ENCODE assay signal across 1 cellular context in the genomic region with DNA sequence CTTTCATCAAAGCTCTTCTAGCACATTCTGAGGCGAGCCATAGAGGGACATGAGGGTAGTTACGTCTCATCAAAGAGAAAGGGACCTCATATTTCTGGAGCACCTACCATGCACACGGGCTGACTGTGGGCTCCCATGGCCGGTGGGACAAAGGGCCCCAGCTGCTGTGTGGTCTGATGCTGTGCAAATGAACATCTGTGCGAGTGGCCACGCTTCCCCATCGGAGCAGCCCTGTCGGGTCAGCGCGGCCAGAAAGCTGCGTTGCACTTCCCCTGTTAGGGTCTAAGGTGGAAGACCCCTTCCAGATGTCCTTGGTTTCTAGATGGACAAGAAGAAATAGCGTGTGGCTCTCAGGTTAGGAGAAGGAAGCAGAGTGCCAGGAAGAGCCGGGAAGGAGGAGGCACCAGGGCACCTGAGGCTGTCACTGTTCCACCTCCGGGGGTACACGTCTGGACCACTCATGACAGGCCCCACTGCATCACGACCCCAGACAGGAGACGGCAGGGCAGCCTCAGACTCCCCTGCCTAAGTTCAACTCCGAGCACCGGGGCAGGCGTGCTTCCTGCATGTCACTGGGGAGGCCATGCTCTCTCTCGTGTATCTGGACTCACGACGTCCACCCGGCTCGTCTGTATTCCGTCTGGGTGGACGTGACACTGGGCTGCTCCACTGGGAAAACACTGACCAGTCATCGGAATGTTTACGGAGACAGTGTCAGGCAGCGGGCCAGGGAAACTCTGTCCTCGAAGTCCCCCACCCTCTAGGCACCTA.
TF ChIP-seq lines count a peak whose summit lies in the region.

No MANE protein-coding gene starts in this region.

TF ChIP-seq in IMR-90, 13 proteins besides CTCF, POLR2A, EP300 and RAD21:
- no peak for TF ChIP-seq MAFK (IDR thresholded peaks at IDR 0.05; ENCODE audit: low read depth, low read length)
- TF ChIP-seq, protein P1, sequence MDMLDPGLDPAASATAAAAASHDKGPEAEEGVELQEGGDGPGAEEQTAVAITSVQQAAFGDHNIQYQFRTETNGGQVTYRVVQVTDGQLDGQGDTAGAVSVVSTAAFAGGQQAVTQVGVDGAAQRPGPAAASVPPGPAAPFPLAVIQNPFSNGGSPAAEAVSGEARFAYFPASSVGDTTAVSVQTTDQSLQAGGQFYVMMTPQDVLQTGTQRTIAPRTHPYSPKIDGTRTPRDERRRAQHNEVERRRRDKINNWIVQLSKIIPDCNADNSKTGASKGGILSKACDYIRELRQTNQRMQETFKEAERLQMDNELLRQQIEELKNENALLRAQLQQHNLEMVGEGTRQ (IDR thresholded peaks at IDR 0.05; ENCODE audit: low read depth, low read length), result no peak
- TF ChIP-seq, protein P2, sequence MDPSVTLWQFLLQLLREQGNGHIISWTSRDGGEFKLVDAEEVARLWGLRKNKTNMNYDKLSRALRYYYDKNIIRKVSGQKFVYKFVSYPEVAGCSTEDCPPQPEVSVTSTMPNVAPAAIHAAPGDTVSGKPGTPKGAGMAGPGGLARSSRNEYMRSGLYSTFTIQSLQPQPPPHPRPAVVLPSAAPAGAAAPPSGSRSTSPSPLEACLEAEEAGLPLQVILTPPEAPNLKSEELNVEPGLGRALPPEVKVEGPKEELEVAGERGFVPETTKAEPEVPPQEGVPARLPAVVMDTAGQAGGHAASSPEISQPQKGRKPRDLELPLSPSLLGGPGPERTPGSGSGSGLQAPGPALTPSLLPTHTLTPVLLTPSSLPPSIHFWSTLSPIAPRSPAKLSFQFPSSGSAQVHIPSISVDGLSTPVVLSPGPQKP (IDR thresholded peaks at IDR 0.05; ENCODE audit: borderline replicate concordance, low read depth, low read length), result no peak
- TF ChIP-seq MAZ (IDR thresholded peaks at IDR 0.05; ENCODE audit: borderline replicate concordance, low read depth, low read length), result no peak
- no peak for TF ChIP-seq RFX5 (IDR thresholded peaks at IDR 0.05; ENCODE audit: low read depth, low read length)
- TF ChIP-seq CHD1 (IDR thresholded peaks at IDR 0.05; ENCODE audit: low read depth, low read length), result no peak
- no peak for TF ChIP-seq NFE2L2 (IDR thresholded peaks at IDR 0.05; ENCODE audit: low read depth, low read length)
- no peak for TF ChIP-seq RCOR1 (IDR thresholded peaks at IDR 0.05; ENCODE audit: insufficient replicate concordance, low read length)
- TF ChIP-seq CEBPB (IDR thresholded peaks at IDR 0.05; ENCODE audit: low read depth, low read length), result no peak
- no peak for TF ChIP-seq BHLHE40 (IDR thresholded peaks at IDR 0.05; ENCODE audit: low read depth, low read length)
TF ChIP-seq in IMR-90: peak in this region for 0.
